ENCODE assay signal across 9 cellular contexts in the genomic region with DNA sequence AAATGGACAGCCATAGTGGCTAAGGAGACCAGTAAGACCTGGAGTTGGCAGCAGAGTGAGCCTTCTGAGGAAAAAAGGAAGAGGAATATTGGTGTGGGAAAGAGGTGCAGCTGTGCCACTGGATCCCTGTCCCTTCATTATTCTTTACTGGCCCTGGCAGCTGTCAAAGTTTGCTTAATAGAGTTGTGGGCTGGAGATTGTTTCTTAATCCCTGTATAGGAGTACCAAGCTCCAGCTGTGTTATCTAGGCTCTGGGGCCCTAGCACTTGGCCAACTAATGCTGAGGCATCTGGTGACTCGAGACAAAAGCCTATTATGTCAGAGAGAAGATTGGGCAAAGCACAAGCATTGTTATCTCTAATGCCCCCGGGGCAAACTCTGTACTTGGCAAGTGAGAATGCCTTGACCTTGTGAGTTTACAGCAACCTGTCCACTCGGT.
DNase-seq lines count a peak whose midpoint lies in the region; ATAC-seq, FAIRE-seq and TF ChIP-seq lines count a peak whose summit lies in the region.
"Had no signal": no experiment of that assay in that cellular context is flagged by ENCODE, and none has a peak within 500 bp of the region (broad histone marks: within the 10 kb centered on the region; RNA-seq: fewer than 3 reads in every experiment).

No MANE protein-coding gene starts in this region.

- H3F3A ChIP-seq in PC-9 (ENCODE audit: insufficient read depth, low read depth): peaks cover 21% of the 10 kb centered on the region; the same call in 1 of the 2 replicates

- TF ChIP-seq CTCF in PC-9 (conservative IDR thresholded peaks at IDR 0.05): no peak

- H2AFZ ChIP-seq in PC-9: no peak overlapping the region

- H3K4me1 ChIP-seq in HAP-1 (peaks cover 36% of the 10 kb centered on the region), PC-9 (replicated peaks; ENCODE audit: insufficient read depth) (peaks cover 32% of the 10 kb centered on the region)

- intact Hi-C loops in PC-9 (cut with micrococcal nuclease; ENCODE audit: unreplicated experiment): no loop called here

- H3K36me3 ChIP-seq in HAP-1 (replicated peaks) (no peaks in the 10 kb centered on the region), PC-9 (ENCODE audit: low read depth) (no peaks in the 10 kb centered on the region)
- H3K36me3 ChIP-seq: thoracic aorta had no signal

- no TSS peak for BruUV-seq in PC-9 (replicated peaks; lab: Mats Ljungman, UMichigan)

- H3K4me2 ChIP-seq in PC-9: peak overlapping the region; percentile 23; the same call in 1 of the 2 replicates

- no peak for FAIRE-seq in GM12891 (lab: Jason Lieb, UNC)

- DNase-seq in HAP-1 (ENCODE audit: low spot score in 2 of 2): peak; percentile 97 to 99
- DNase-seq in PC-9: peak; percentile 63 to 81
- DNase-seq in fibroblast of gingiva (ENCODE audit: low read depth): peak; percentile 47
- peak in 49 of 56 donors; percentile 8 to 84 (median 58) for DNase-seq in nucleus accumbens (lab: John Stamatoyannopoulos, UW)
- DNase-seq in GM12891 (ENCODE audit: insufficient read length, low spot score): no peak
- DNase-seq in stimulated activated CD4-positive, alpha-beta T cell treated with anti-CD3 and anti-CD28 coated beads, Interleukin-12 subunit alpha, Interleukin-12 subunit beta, amount 100 ng/mL, for 4 hours: no peak
- no peak for DNase-seq in NCI-H1436 (lab: John Stamatoyannopoulos, UW)

- H3K79me2 ChIP-seq in PC-9 (ENCODE audit: low read depth): peaks cover 59% of the 10 kb centered on the region

- H3K27me3 ChIP-seq in HAP-1 (ENCODE audit: low read depth) (no peaks in the 10 kb centered on the region), PC-9 (ENCODE audit: insufficient read depth, low read depth) (no peaks in the 10 kb centered on the region)

- H3K4me3 ChIP-seq in HAP-1 (no peak overlapping the region), PC-9 (no peak overlapping the region)
- H3K4me3 ChIP-seq: thoracic aorta had no signal

- peaks cover 26% of the 10 kb centered on the region for H4K20me1 ChIP-seq in PC-9 (ENCODE audit: insufficient read depth)

- H3K9me3 ChIP-seq in HAP-1 (no peaks in the 10 kb centered on the region), PC-9 (ENCODE audit: insufficient read depth, low read depth) (no peaks in the 10 kb centered on the region)
- H3K9me3 ChIP-seq: thoracic aorta had no signal

- CTCF ChIA-PET in PC-9 (lab: Charles Lee): no interaction called here

- H3K9me2 ChIP-seq in PC-9 (ENCODE audit: insufficient read depth): no peaks in the 10 kb centered on the region

- in situ Hi-C loops in HAP-1 (cut with MboI; ENCODE audit: low sequenced_read_pairs): no loop called here

- ATAC-seq in GM21825 (IDR thresholded peaks at IDR 0.05; ENCODE audit: unreplicated experiment): no peak

- POLR2A ChIA-PET in PC-9 (lab: Charles Lee; ENCODE audit: unreplicated experiment): no interaction called here

- no peak for TF ChIP-seq POLR2A in GM12891 (IDR thresholded peaks at IDR 0.05; ENCODE audit: low read depth, low read length)

- H3K27ac ChIP-seq in PC-9: 0 out of 2 replicates have a peak overlapping the region, but pooled peaks have one; percentile 19

TF ChIP-seq in GM12891, 5 proteins besides CTCF, POLR2A, EP300 and RAD21:
- TF ChIP-seq PAX5 (IDR thresholded peaks at IDR 0.05; ENCODE audit: insufficient read depth, low read length, severe bottlenecking) (no peak), TAF1 (IDR thresholded peaks at IDR 0.05; ENCODE audit: low read depth, low read length) (no peak)
TF ChIP-seq in GM12891: peak in this region for 0.

Comparison
In these comparisons a context has a peak if more than half of its experiments do, and no peak if none do; other contexts are left out.
1. DNase-seq: peak in HAP-1 (2 of 2), PC-9 (2 of 2), fibroblast of gingiva (single experiment) and nucleus accumbens (49 of 56); none in GM12891 (single experiment), stimulated activated CD4-positive, alpha-beta T cell treated with anti-CD3 and anti-CD28 coated beads, Interleukin-12 subunit alpha, Interleukin-12 subunit beta, amount 100 ng/mL, for 4 hours (single experiment) and NCI-H1436 (single experiment).